ENCODE assay signal across 19 cellular contexts in genomic region chr15:25095179-25095578, GRCh38.
DNase-seq lines count a peak whose midpoint lies in the region; ATAC-seq, FAIRE-seq and TF ChIP-seq lines count a peak whose summit lies in the region.
"Had no signal": no experiment of that assay in that cellular context is flagged by ENCODE, and none has a peak within 500 bp of the region (broad histone marks: within the 10 kb centered on the region; RNA-seq: fewer than 3 reads in every experiment).

No MANE protein-coding gene starts in this region.

- no peak for FAIRE-seq in H54 (lab: Jason Lieb, UNC)
- FAIRE-seq: GM12891, GM18507 had no signal

- H3K36me3 ChIP-seq in Panc1 (ENCODE audit: control insufficient read depth, insufficient read depth, low read length): peaks cover 2% of the 10 kb centered on the region; the same call in 1 of the 2 replicates
- peaks cover 8 to 91% of the 10 kb centered on the region in 2 donors for H3K36me3 ChIP-seq in psoas muscle (ENCODE audit: insufficient read depth in 1 of 2, low read depth in 1 of 2)
- H3K36me3 ChIP-seq: HAP-1 had no signal

- H3K27me3 ChIP-seq in Panc1 (ENCODE audit: control insufficient read depth, insufficient read depth, low read length): no peaks in the 10 kb centered on the region
- H3K27me3 ChIP-seq in psoas muscle (ENCODE audit: insufficient read depth in 3 of 3, low read length in 2 of 3): no peaks in the 10 kb centered on the region

- no peak overlapping the region for H3K27ac ChIP-seq in Panc1 (ENCODE audit: low read length)
- no peak overlapping the region for H3K27ac ChIP-seq in psoas muscle

- CTCF ChIA-PET in Panc1 (lab: Charles Lee): no interaction called here

- WGBS in psoas muscle, 3 donors: 36 to 52% (median 39%) methylated on average over 2 of the region's 2 CpGs

- H3K9me3 ChIP-seq in Panc1 (ENCODE audit: control insufficient read depth, insufficient read depth, low read depth, low read length) (peaks cover 11% of the 10 kb centered on the region; the same call in 1 of the 2 replicates), psoas muscle (peaks cover 62% of the 10 kb centered on the region)
- H3K9me3 ChIP-seq: HAP-1 had no signal

- in situ Hi-C loops in Panc1 (cut with HindIII; ENCODE audit: low pct_unique_long_range_greater_than_20kb, low sequenced_read_pairs): no loop called here

- TF ChIP-seq CTCF in Panc1 (IDR thresholded peaks at IDR 0.05): no peak
- TF ChIP-seq CTCF in psoas muscle (IDR thresholded peaks at IDR 0.05): no peak

- peak; percentile 6 for DNase-seq in LHCN-M2 (ENCODE audit: low read depth)
- no peak for DNase-seq in Panc1 (ENCODE audit: low read depth, low spot score)
- no peak for DNase-seq in psoas muscle
- DNase-seq in H54 (ENCODE audit: insufficient read length, low spot score): no peak
- DNase-seq in NCI-H1694 (lab: John Stamatoyannopoulos, UW): no peak
- no peak for DNase-seq in A172 (ENCODE audit: low spot score)
- DNase-seq: 8988T; C1 segment of cervical spinal cord; Calu3; CD4-positive, alpha-beta memory T cell; COR-L47; DMS53; DMS79 treated with DMSO at 0.1 percent for 48 hours; GF-D8; HFFc6 had no signal

- no peak for TF ChIP-seq POLR2A in H54 (IDR thresholded peaks at IDR 0.05; ENCODE audit: low read depth, low read length)

- ATAC-seq in Panc1: no peak
- peak in 3 of 4 donors; percentile 42 to 68 (median 60) for ATAC-seq in psoas muscle
- ATAC-seq: GM23338 had no signal

- BruUV-seq in Panc1 (replicated peaks; lab: Mats Ljungman, UMichigan): TSS peak; percentile 24

- POLR2A ChIA-PET in Panc1 (lab: Charles Lee): no interaction called here

- no peaks in the 10 kb centered on the region for H3K4me1 ChIP-seq in Panc1 (ENCODE audit: control insufficient read depth, insufficient read depth, low read length)
- no peaks in the 10 kb centered on the region for H3K4me1 ChIP-seq in psoas muscle
- H3K4me1 ChIP-seq: HAP-1 had no signal

- intact Hi-C loops in Panc1 (cut with micrococcal nuclease; ENCODE audit: unreplicated experiment): no loop called here
- intact Hi-C loops in psoas muscle (cut with DNase I): no loop called here

- H3K4me3 ChIP-seq in Panc1 (ENCODE audit: low read depth in 2 of 2, low read length in 2 of 2) (no peak overlapping the region), psoas muscle (no peak overlapping the region)
- H3K4me3 ChIP-seq: GM23338, HAP-1 had no signal
